In genomic region chr20:61754976-61755778, GRCh38 we compare ENCODE assay signal across 15 cellular contexts.
"Had no signal": no experiment of that assay in that cellular context is flagged by ENCODE, and none has a peak within 500 bp of the region (broad histone marks: within the 10 kb centered on the region; RNA-seq: fewer than 3 reads in every experiment).

No MANE protein-coding gene starts in this region.

- H3K4me3 ChIP-seq: ascending aorta, left lung, tibial artery, vagina had no signal

- H3K36me3 ChIP-seq: ascending aorta, breast epithelium, left lung, tibial artery, vagina had no signal

- H3K27me3 Mint-ChIP-seq: activated B cell treated with CpG ODN at 0.5 μM for 24 hours; activated CD4-positive, alpha-beta T cell treated with anti-CD3 and anti-CD28 coated beads, Interleukin-2, amount 10 ng/mL, durations not matched to agents 7 days and 5 days had no signal

- H3K4me1 Mint-ChIP-seq: activated B cell treated with CpG ODN at 0.5 μM for 24 hours; activated CD4-positive, alpha-beta T cell treated with anti-CD3 and anti-CD28 coated beads, Interleukin-2, amount 10 ng/mL, durations not matched to agents 7 days and 5 days; stimulated activated effector memory CD8-positive, alpha-beta T cell treated with anti-CD3 and anti-CD28 coated beads, Interleukin-12 subunit alpha, Interleukin-12 subunit beta, amount 100 ng/mL, for 72 hours had no signal

- DNase-seq: activated B cell treated with CpG ODN at 0.5 μM for 24 hours; activated CD4-positive, alpha-beta T cell treated with anti-CD3 and anti-CD28 coated beads, Interleukin-2, amount 10 ng/mL, durations not matched to agents 7 days and 5 days; activated CD8-positive, alpha-beta memory T cell treated with anti-CD3 and anti-CD28 coated beads, Interleukin-2, amount 50 U/mL, for 48 hours; activated gamma-delta T cell treated with Interleukin-2 at 50 U/mL for 16 hours; dorsolateral prefrontal cortex; erythroblast; SW 1271; tibial artery had no signal

- H3K9me3 ChIP-seq: ascending aorta had no signal

- H3K27ac Mint-ChIP-seq: activated B cell treated with CpG ODN at 0.5 μM for 24 hours; activated CD4-positive, alpha-beta T cell treated with anti-CD3 and anti-CD28 coated beads, Interleukin-2, amount 10 ng/mL, durations not matched to agents 7 days and 5 days; stimulated activated effector memory CD8-positive, alpha-beta T cell treated with anti-CD3 and anti-CD28 coated beads, Interleukin-12 subunit alpha, Interleukin-12 subunit beta, amount 100 ng/mL, for 72 hours; T-helper 2 cell treated with Interferon-gamma antibody and Interleukin-4, amounts not matched to agents 5 μg/mL and 100 μg/mL, for 36 hours had no signal

- H3K4me3 Mint-ChIP-seq: activated B cell treated with CpG ODN at 0.5 μM for 24 hours; activated CD4-positive, alpha-beta T cell treated with anti-CD3 and anti-CD28 coated beads, Interleukin-2, amount 10 ng/mL, durations not matched to agents 7 days and 5 days; stimulated activated effector memory CD8-positive, alpha-beta T cell treated with anti-CD3 and anti-CD28 coated beads, Interleukin-12 subunit alpha, Interleukin-12 subunit beta, amount 100 ng/mL, for 72 hours; T-helper 2 cell treated with Interferon-gamma antibody and Interleukin-4, amounts not matched to agents 5 μg/mL and 100 μg/mL, for 36 hours had no signal

- H3K9me3 Mint-ChIP-seq: T-helper 2 cell treated with Interferon-gamma antibody and Interleukin-4, amounts not matched to agents 5 μg/mL and 100 μg/mL, for 36 hours had no signal

- H3K4me1 ChIP-seq: ascending aorta, breast epithelium, left lung, tibial artery, vagina had no signal

- ATAC-seq: left lung; stimulated activated effector memory CD8-positive, alpha-beta T cell treated with anti-CD3 and anti-CD28 coated beads, Interleukin-12 subunit alpha, Interleukin-12 subunit beta, amount 100 ng/mL, for 72 hours had no signal

- FAIRE-seq: islet of Langerhans had no signal

- H3K27ac ChIP-seq: ascending aorta, breast epithelium, left lung, tibial artery, vagina had no signal

- H3K27me3 ChIP-seq: ascending aorta, dorsolateral prefrontal cortex, vagina had no signal

- H3K36me3 Mint-ChIP-seq: stimulated activated effector memory CD8-positive, alpha-beta T cell treated with anti-CD3 and anti-CD28 coated beads, Interleukin-12 subunit alpha, Interleukin-12 subunit beta, amount 100 ng/mL, for 72 hours had no signal
